17 cellular contexts compared by ENCODE assay signal in genomic region chr2:17615728-17616351, GRCh38.
DNase-seq lines count a peak whose midpoint lies in the region; ATAC-seq and TF ChIP-seq lines count a peak whose summit lies in the region.
"Had no signal": no experiment of that assay in that cellular context is flagged by ENCODE, and none has a peak within 500 bp of the region (broad histone marks: within the 10 kb centered on the region; RNA-seq: fewer than 3 reads in every experiment).

No MANE protein-coding gene starts in this region.

- TF ChIP-seq CTCF in PC-9 (conservative IDR thresholded peaks at IDR 0.05) (no peak), epithelial cell of esophagus (IDR thresholded peaks at IDR 0.05; ENCODE audit: insufficient read depth, low read depth, low read length, missing control alignments) (no peak), osteoblast (IDR thresholded peaks at IDR 0.05; ENCODE audit: extremely low read depth, low read depth, low read length) (no peak), gastroesophageal sphincter (IDR thresholded peaks at IDR 0.05) (no peak), CD14-positive monocyte (IDR thresholded peaks at IDR 0.05) (no peak), stomach (IDR thresholded peaks at IDR 0.05) (no peak)

- H3K27ac Mint-ChIP-seq in CD14-positive monocyte: no peak overlapping the region
- H3K27ac Mint-ChIP-seq: CD4-positive, alpha-beta memory T cell; naive thymus-derived CD4-positive, alpha-beta T cell had no signal

- H3K36me3 ChIP-seq in PC-9 (ENCODE audit: low read depth) (no peaks in the 10 kb centered on the region), osteoblast (ENCODE audit: insufficient read depth, low read length) (no peaks in the 10 kb centered on the region), gastroesophageal sphincter (no peaks in the 10 kb centered on the region), stomach (no peaks in the 10 kb centered on the region)
- H3K36me3 ChIP-seq: adrenal gland, right atrium auricular region had no signal

- H3K27me3 Mint-ChIP-seq in CD14-positive monocyte (ENCODE audit: low read depth in 3 of 3): peaks cover 1 to 6% (median 5%) of the 10 kb centered on the region in 3 donors

- H3K27me3 ChIP-seq in PC-9 (ENCODE audit: insufficient read depth, low read depth) (no peaks in the 10 kb centered on the region), osteoblast (ENCODE audit: insufficient read depth, low read length) (no peaks in the 10 kb centered on the region), gastroesophageal sphincter (no peaks in the 10 kb centered on the region), stomach (no peaks in the 10 kb centered on the region)
- H3K27me3 ChIP-seq: adrenal gland, right atrium auricular region had no signal

- H3K4me1 Mint-ChIP-seq in CD14-positive monocyte: no peaks in the 10 kb centered on the region
- H3K4me1 Mint-ChIP-seq: CD4-positive, alpha-beta memory T cell; naive thymus-derived CD4-positive, alpha-beta T cell had no signal

- WGBS in gastroesophageal sphincter (ENCODE audit: low coverage in 1 of 2), 2 donors: 100% methylated on average over 1 of the region's 1 CpG
- 91 to 100% (median 100%) methylated on average over 1 of the region's 1 CpG for WGBS in stomach, 5 donors

- TF ChIP-seq POLR2A in gastroesophageal sphincter (IDR thresholded peaks at IDR 0.05) (no peak), stomach (IDR thresholded peaks at IDR 0.05) (no peak)

- H3K9me3 ChIP-seq in PC-9 (ENCODE audit: insufficient read depth, low read depth) (no peaks in the 10 kb centered on the region), osteoblast (ENCODE audit: low read depth, low read length) (no peaks in the 10 kb centered on the region), gastroesophageal sphincter (no peaks in the 10 kb centered on the region), stomach (no peaks in the 10 kb centered on the region)
- H3K9me3 ChIP-seq: adrenal gland, right atrium auricular region had no signal

- TF ChIP-seq EP300 in gastroesophageal sphincter (IDR thresholded peaks at IDR 0.05): no peak
- TF ChIP-seq EP300 in stomach (IDR thresholded peaks at IDR 0.05): no peak

- H3K4me1 ChIP-seq in PC-9 (replicated peaks; ENCODE audit: insufficient read depth): peaks cover 19% of the 10 kb centered on the region
- peaks cover 23% of the 10 kb centered on the region for H3K4me1 ChIP-seq in osteoblast (ENCODE audit: insufficient read depth, low read length)
- H3K4me1 ChIP-seq in gastroesophageal sphincter: peaks cover 0 to 10% (median 0%) of the 10 kb centered on the region in 3 donors
- H3K4me1 ChIP-seq in stomach: peaks cover 0 to 4% (median 0%) of the 10 kb centered on the region in 4 donors

- no peak for ATAC-seq in gastroesophageal sphincter
- ATAC-seq: naive thymus-derived CD4-positive, alpha-beta T cell had no signal

- no TSS peak for BruUV-seq in PC-9 (replicated peaks; lab: Mats Ljungman, UMichigan)

- CTCF ChIA-PET in PC-9 (lab: Charles Lee): no interaction called here

- H3K4me2 ChIP-seq in PC-9: peak overlapping the region; percentile 6; the same call in 1 of the 2 replicates
- H3K4me2 ChIP-seq in osteoblast (ENCODE audit: insufficient read depth, low read length): peak overlapping the region; percentile 21

- H3K27ac ChIP-seq in PC-9: peak overlapping the region; percentile 30
- H3K27ac ChIP-seq in osteoblast (ENCODE audit: low read depth, low read length): peak overlapping the region; percentile 43
- no peak overlapping the region for H3K27ac ChIP-seq in gastroesophageal sphincter
- no peak overlapping the region for H3K27ac ChIP-seq in stomach
- H3K27ac ChIP-seq: adrenal gland, right atrium auricular region, VCaP had no signal

- H4K20me1 ChIP-seq in PC-9 (ENCODE audit: insufficient read depth) (no peaks in the 10 kb centered on the region), osteoblast (ENCODE audit: insufficient read depth, low read length) (no peaks in the 10 kb centered on the region)

- POLR2A ChIA-PET in PC-9 (lab: Charles Lee; ENCODE audit: unreplicated experiment): no interaction called here

- peaks cover 12% of the 10 kb centered on the region; the same call in 1 of the 2 replicates for H3F3A ChIP-seq in PC-9 (ENCODE audit: insufficient read depth, low read depth)

- in situ Hi-C loops in G401 (cut with HindIII; ENCODE audit: low sequenced_read_pairs): no loop called here

- H3K9me3 Mint-ChIP-seq in CD14-positive monocyte: peaks cover 0 to 2% (median 0%) of the 10 kb centered on the region in 7 donors
- H3K9me3 Mint-ChIP-seq: CD4-positive, alpha-beta memory T cell had no signal

- H3K9me2 ChIP-seq in PC-9 (ENCODE audit: insufficient read depth): 0 out of 2 replicates have a peak, but pooled peaks cover 5% of the 10 kb centered on the region

- H3K4me3 ChIP-seq in PC-9: no peak overlapping the region
- H3K4me3 ChIP-seq in epithelial cell of esophagus (ENCODE audit: low read length): no peak overlapping the region
- H3K4me3 ChIP-seq in osteoblast (ENCODE audit: insufficient read depth, low read length): no peak overlapping the region
- H3K4me3 ChIP-seq in gastroesophageal sphincter: no peak overlapping the region
- H3K4me3 ChIP-seq in stomach: no peak overlapping the region
- H3K4me3 ChIP-seq: adrenal gland, right atrium auricular region had no signal

- intact Hi-C loops in PC-9 (cut with micrococcal nuclease; ENCODE audit: unreplicated experiment) (no loop called here), CD14-positive monocyte (cut with micrococcal nuclease) (no loop called here), stomach (cut with DNase I; ENCODE audit: low total_unique reads) (no loop called here)

- DNase-seq in Daoy (ENCODE audit: low read depth): peak; percentile 81
- peak; percentile 7 to 43 for DNase-seq in PC-9
- peak; percentile 77 for DNase-seq in epithelial cell of esophagus (ENCODE audit: low read depth)
- peak; percentile 86 for DNase-seq in osteoblast (ENCODE audit: insufficient read length, low spot score, missing footprints)
- no peak for DNase-seq in G401 (ENCODE audit: low spot score)
- no peak for DNase-seq in CD14-positive monocyte (ENCODE audit: low spot score)
- DNase-seq in stomach: no peak
- DNase-seq: CD4-positive, alpha-beta memory T cell; left cardiac atrium; naive thymus-derived CD4-positive, alpha-beta T cell; NCI-H1694 treated with DMSO at 0.1 percent for 48 hours; NCI-H748 treated with DMSO at 0.1 percent for 48 hours; SHP77 treated with DMSO at 0.1 percent for 48 hours had no signal

- H3K79me2 ChIP-seq in PC-9 (ENCODE audit: low read depth) (no peaks in the 10 kb centered on the region), osteoblast (ENCODE audit: insufficient read depth, low read length) (no peaks in the 10 kb centered on the region)

- no peak overlapping the region for H2AFZ ChIP-seq in PC-9
- H2AFZ ChIP-seq in osteoblast (ENCODE audit: low read length): peak overlapping the region; percentile 48

- H3K36me3 Mint-ChIP-seq in CD14-positive monocyte: no peaks in the 10 kb centered on the region
- H3K36me3 Mint-ChIP-seq: CD4-positive, alpha-beta memory T cell; naive thymus-derived CD4-positive, alpha-beta T cell had no signal

- no peak overlapping the region for H3K4me3 Mint-ChIP-seq in CD14-positive monocyte
- H3K4me3 Mint-ChIP-seq: CD4-positive, alpha-beta memory T cell; naive thymus-derived CD4-positive, alpha-beta T cell had no signal

Comparison
In these comparisons a context has a peak if more than half of its experiments do, and no peak if none do; other contexts are left out.
1. DNase-seq: peak in Daoy (single experiment), PC-9 (2 of 2), epithelial cell of esophagus (single experiment) and osteoblast (single experiment); none in G401 (single experiment), CD14-positive monocyte (single experiment) and stomach (single experiment).
2. H3K27ac ChIP-seq: peak in PC-9 (single experiment) and osteoblast (single experiment); none in gastroesophageal sphincter (0 of 4) and stomach (0 of 5).